ENCODE assay signal across 24 cellular contexts in the genomic region with DNA sequence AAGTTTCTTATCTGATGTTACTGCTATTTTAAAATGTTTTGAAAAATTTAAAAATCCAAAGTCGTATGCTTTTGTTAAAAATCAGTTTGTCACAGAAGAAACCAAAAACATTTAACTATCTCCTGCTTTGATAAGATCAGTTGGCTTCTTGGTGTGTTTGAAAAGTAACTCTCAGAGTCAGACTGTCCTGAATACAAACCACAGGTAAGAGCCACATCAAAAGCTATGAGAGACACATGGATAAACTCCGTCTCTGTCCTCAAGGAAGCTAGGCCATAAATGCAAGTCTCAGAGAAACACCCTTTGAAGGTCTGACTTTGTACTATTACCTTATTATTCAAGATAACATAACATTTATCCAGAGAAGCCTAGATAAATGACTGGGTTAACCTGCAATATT. TPM values are rescaled to one million over a fixed set of nuclear protein-coding genes. Genes with fewer than 3 reads are reported as not detected.
DNase-seq lines count a peak whose midpoint lies in the region; ATAC-seq and TF ChIP-seq lines count a peak whose summit lies in the region.
"Had no signal": no experiment of that assay in that cellular context is flagged by ENCODE, and none has a peak within 500 bp of the region (broad histone marks: within the 10 kb centered on the region; RNA-seq: fewer than 3 reads in every experiment).

No MANE protein-coding gene starts in this region.

- no peak overlapping the region for H3K4me2 ChIP-seq in SK-N-SH

- no peaks in the 10 kb centered on the region for H3K27me3 Mint-ChIP-seq in activated T-cell treated with anti-CD3 and anti-CD28 coated beads, Interleukin-2, amount 50 U/mL, for 4 hours (ENCODE audit: low read depth)
- H3K27me3 Mint-ChIP-seq in activated naive CD8-positive, alpha-beta T cell = no peaks in the 10 kb centered on the region
- H3K27me3 Mint-ChIP-seq in stimulated activated memory B cell treated with anti-CD40 and anti-IgM and Interleukin-4, amounts not matched to agents 10 μg/mL and 1 μg/mL and 100 μg/mL, for 72 hours = no peaks in the 10 kb centered on the region
- H3K27me3 Mint-ChIP-seq: naive B cell had no signal

- intact Hi-C loops in left lung (cut with DNase I) = no loop called here

- peaks cover 31% of the 10 kb centered on the region for H3K36me3 Mint-ChIP-seq in activated T-cell treated with anti-CD3 and anti-CD28 coated beads, Interleukin-2, amount 50 U/mL, for 4 hours (ENCODE audit: insufficient read depth)
- peaks cover 12% of the 10 kb centered on the region for H3K36me3 Mint-ChIP-seq in activated naive CD8-positive, alpha-beta T cell
- peaks cover 32% of the 10 kb centered on the region for H3K36me3 Mint-ChIP-seq in stimulated activated memory B cell treated with anti-CD40 and anti-IgM and Interleukin-4, amounts not matched to agents 10 μg/mL and 1 μg/mL and 100 μg/mL, for 72 hours

- no peak for TF ChIP-seq CTCF in left lung (IDR thresholded peaks at IDR 0.05)
- no peak for TF ChIP-seq CTCF in SK-N-SH (IDR thresholded peaks at IDR 0.05)

- H3K9me3 ChIP-seq in left lung (no peaks in the 10 kb centered on the region), SK-N-SH (no peaks in the 10 kb centered on the region)
- H3K9me3 ChIP-seq: BE2C, tibial nerve had no signal

- TF ChIP-seq EP300 in SK-N-SH (IDR thresholded peaks at IDR 0.05; ENCODE audit: borderline replicate concordance in 1 of 2, low read depth in 1 of 2, low read length in 1 of 2) = no peak

- peaks cover 89% of the 10 kb centered on the region for H3K79me2 ChIP-seq in SK-N-SH (ENCODE audit: insufficient read depth)

- H3K9me3 Mint-ChIP-seq in activated T-cell treated with anti-CD3 and anti-CD28 coated beads, Interleukin-2, amount 50 U/mL, for 4 hours = no peaks in the 10 kb centered on the region
- H3K9me3 Mint-ChIP-seq in activated naive CD8-positive, alpha-beta T cell (ENCODE audit: low read depth) = no peaks in the 10 kb centered on the region
- H3K9me3 Mint-ChIP-seq in stimulated activated memory B cell treated with anti-CD40 and anti-IgM and Interleukin-4, amounts not matched to agents 10 μg/mL and 1 μg/mL and 100 μg/mL, for 72 hours = no peaks in the 10 kb centered on the region
- H3K9me3 Mint-ChIP-seq: mesothelial cell of epicardium, naive B cell had no signal

- no peaks in the 10 kb centered on the region for H3F3A ChIP-seq in SK-N-SH (replicated peaks; ENCODE audit: insufficient read depth)

- no peak overlapping the region for H3K4me3 ChIP-seq in Jurkat, Clone E6-1 (ENCODE audit: low read length)
- H3K4me3 ChIP-seq in left lung (no peak overlapping the region), SK-N-SH (ENCODE audit: low read depth in 2 of 2, low read length in 1 of 2) (no peak overlapping the region)
- H3K4me3 ChIP-seq: SK-N-MC, tibial nerve had no signal

- 94% methylated on average over 2 of the region's 2 CpGs for WGBS in SK-N-SH (ENCODE audit: low lambda C conversion rate)

- no peak for TF ChIP-seq RAD21 in SK-N-SH (IDR thresholded peaks at IDR 0.05; ENCODE audit: low read length)

- H3K9me2 ChIP-seq in SK-N-SH = no peaks in the 10 kb centered on the region

- POLR2A ChIA-PET in SK-N-SH (lab: Yijun Ruan, JAX) = no interaction called here

- no peak overlapping the region for H3K4me3 Mint-ChIP-seq in activated T-cell treated with anti-CD3 and anti-CD28 coated beads, Interleukin-2, amount 50 U/mL, for 4 hours
- H3K4me3 Mint-ChIP-seq in activated naive CD8-positive, alpha-beta T cell = peak overlapping the region; percentile 8
- no peak overlapping the region for H3K4me3 Mint-ChIP-seq in stimulated activated memory B cell treated with anti-CD40 and anti-IgM and Interleukin-4, amounts not matched to agents 10 μg/mL and 1 μg/mL and 100 μg/mL, for 72 hours
- H3K4me3 Mint-ChIP-seq: mesothelial cell of epicardium, naive B cell had no signal

- H4K20me1 ChIP-seq in SK-N-SH (ENCODE audit: insufficient read depth) = peaks cover 7% of the 10 kb centered on the region; the same call in 1 of the 2 replicates

- CTCF ChIA-PET in SK-N-SH (lab: Yijun Ruan, JAX) = interaction anchor here (1.0 kb wide), 1 partner anchor 43 kb away, joined by 3 read pairs; no protein-coding TSS in a partner anchor

- H3K36me3 ChIP-seq in left lung = peaks cover 0 to 26% of the 10 kb centered on the region in 2 donors
- H3K36me3 ChIP-seq in SK-N-SH (replicated peaks in 1 of 2; ENCODE audit: control insufficient read depth in 1 of 2, insufficient read depth in 2 of 2, low read length in 1 of 2) = peaks cover 6 to 39% of the 10 kb centered on the region in 2 experiments

- H3K27me3 ChIP-seq in left lung (no peaks in the 10 kb centered on the region), SK-N-SH (ENCODE audit: insufficient read depth) (no peaks in the 10 kb centered on the region)
- H3K27me3 ChIP-seq: BE2C, tibial nerve had no signal

- H3K27ac ChIP-seq in left lung = no peak overlapping the region
- H3K27ac ChIP-seq in SK-N-SH (ENCODE audit: low read depth in 2 of 2, low read length in 1 of 2) = no peak overlapping the region
- H3K27ac ChIP-seq: epithelial cell of prostate, HL-60, SK-N-MC, tibial nerve had no signal

- no peak overlapping the region for H3K9ac ChIP-seq in SK-N-SH

- peak overlapping the region; percentile 83 for H3K27ac Mint-ChIP-seq in activated naive CD8-positive, alpha-beta T cell
- H3K27ac Mint-ChIP-seq in stimulated activated memory B cell treated with anti-CD40 and anti-IgM and Interleukin-4, amounts not matched to agents 10 μg/mL and 1 μg/mL and 100 μg/mL, for 72 hours = peak overlapping the region; percentile 8
- H3K27ac Mint-ChIP-seq: mesothelial cell of epicardium had no signal

- H3K4me1 Mint-ChIP-seq in activated T-cell treated with anti-CD3 and anti-CD28 coated beads, Interleukin-2, amount 50 U/mL, for 4 hours (ENCODE audit: low read depth) = peaks cover 68% of the 10 kb centered on the region
- peaks cover 74% of the 10 kb centered on the region for H3K4me1 Mint-ChIP-seq in activated naive CD8-positive, alpha-beta T cell (ENCODE audit: low read depth)
- peaks cover 58% of the 10 kb centered on the region for H3K4me1 Mint-ChIP-seq in stimulated activated memory B cell treated with anti-CD40 and anti-IgM and Interleukin-4, amounts not matched to agents 10 μg/mL and 1 μg/mL and 100 μg/mL, for 72 hours

- H3K4me1 ChIP-seq in left lung = peaks cover 0 to 26% of the 10 kb centered on the region in 2 donors
- H3K4me1 ChIP-seq in SK-N-SH (ENCODE audit: control insufficient read depth in 1 of 2, insufficient read depth in 2 of 2, low read depth in 1 of 2, low read length in 1 of 2) = no peaks in the 10 kb centered on the region; a peak in 1 of 4 replicates
- H3K4me1 ChIP-seq: BE2C had no signal

- no peak for DNase-seq in activated T-cell treated with anti-CD3 and anti-CD28 coated beads, Interleukin-2, amount 50 U/mL, for 4 hours
- no peak for DNase-seq in activated T-cell treated with anti-CD3 and anti-CD28 coated beads, Interleukin-2, amount 50 U/mL, for 1 hour
- peak; percentile 75 for DNase-seq in Jurkat, Clone E6-1 (ENCODE audit: low read depth, low spot score)
- DNase-seq in left lung (no peak), SK-N-SH (no peak)
- DNase-seq: activated CD8-positive, alpha-beta memory T cell treated with anti-CD3 and anti-CD28 coated beads, Interleukin-2, amount 50 U/mL, for 4 hours; activated gamma-delta T cell treated with Interleukin-2 at 50 U/mL for 16 hours; BE2C; Calu3; DMS79 treated with DMSO at 0.1 percent for 48 hours; effector CD8-positive, alpha-beta T cell; left ventricle myocardium superior; naive B cell; NCI-H446 treated with DMSO at 0.1 percent for 48 hours; stimulated activated CD4-positive, alpha-beta T cell treated with anti-CD3 and anti-CD28 coated beads, Interleukin-15, amount 100 ng/mL, for 24 hours had no signal

- peak; percentile 48 to 71 for ATAC-seq in activated T-cell treated with anti-CD3 and anti-CD28 coated beads, Interleukin-2, amount 50 U/mL, for 4 hours
- ATAC-seq in stimulated activated memory B cell treated with anti-CD40 and anti-IgM and Interleukin-4, amounts not matched to agents 10 μg/mL and 1 μg/mL and 100 μg/mL, for 72 hours = no peak
- ATAC-seq in left lung (no peak), HG03139 (IDR thresholded peaks at IDR 0.05; ENCODE audit: unreplicated experiment) (no peak)
- ATAC-seq: HCT116, left ventricle myocardium superior had no signal

- no peak overlapping the region for H2AFZ ChIP-seq in SK-N-SH (ENCODE audit: low read depth)

TF ChIP-seq in SK-N-SH, 30 proteins besides CTCF, POLR2A, EP300 and RAD21 (continues in another document):
- no peak for TF ChIP-seq PBX3 (IDR thresholded peaks at IDR 0.05)
- TF ChIP-seq YY1 (IDR thresholded peaks at IDR 0.05; ENCODE audit: low read depth) = no peak
- TF ChIP-seq TAF1 (IDR thresholded peaks at IDR 0.05; ENCODE audit: borderline replicate concordance, low read depth, low read length) = no peak
- no peak for TF ChIP-seq POLR2AphosphoS5 (IDR thresholded peaks at IDR 0.05; ENCODE audit: low read depth, low read length)
- TF ChIP-seq ELF1 (IDR thresholded peaks at IDR 0.05) = no peak
- no peak for TF ChIP-seq TEAD4 (IDR thresholded peaks at IDR 0.05; ENCODE audit: borderline replicate concordance, insufficient read depth)
- TF ChIP-seq EZH2phosphoT487 (IDR thresholded peaks at IDR 0.05; ENCODE audit: borderline replicate concordance, low read depth) = no peak
- TF ChIP-seq MEF2A (IDR thresholded peaks at IDR 0.05; ENCODE audit: borderline replicate concordance, low read depth) = no peak
- TF ChIP-seq MXI1 (IDR thresholded peaks at IDR 0.05; ENCODE audit: low read depth, low read length) = no peak
- TF ChIP-seq GABPA (IDR thresholded peaks at IDR 0.05; ENCODE audit: low read depth) = no peak
- TF ChIP-seq RFX5 (IDR thresholded peaks at IDR 0.05; ENCODE audit: low read length) = no peak
- TF ChIP-seq GATA2 (CRISPR knock-in tag; IDR thresholded peaks at IDR 0.05) = no peak
- TF ChIP-seq RXRA (IDR thresholded peaks at IDR 0.05; ENCODE audit: borderline replicate concordance, low read depth) = no peak

RNA-seq across cellular contexts. Expression of gene HBS1L, which starts 7.7 kb away (rescaled TPM):
- 10 to 100 TPM; 72.8 to 92.3 (median 85.3) TPM for total RNA-seq in activated T-cell treated with anti-CD3 and anti-CD28 coated beads, Interleukin-2, amount 50 U/mL, for 4 hours
- polyA plus RNA-seq in Jurkat, Clone E6-1 (2012; ENCODE audit: insufficient read depth, insufficient read length) = 69.9 TPM
- 10 to 100 TPM; 55.1 to 61.2 TPM for total RNA-seq in left lung
- 19.0 and 24.3 TPM in 2 replicates for polyA plus RNA-seq in SK-N-SH (2012; rRNA removed)
- polyA plus RNA-seq in SK-N-SH (2012; cell fraction: cytosol; rRNA removed) = 29.0 and 36.8 TPM in 2 replicates
- polyA plus RNA-seq in SK-N-SH (2012; cell fraction: nucleus; rRNA removed) = 6.9 and 19.7 TPM in 2 replicates

Comparison
In these comparisons a context has a peak if more than half of its experiments do, and no peak if none do; other contexts are left out.
1. ATAC-seq: peak in activated T-cell treated with anti-CD3 and anti-CD28 coated beads, Interleukin-2, amount 50 U/mL, for 4 hours (2 of 2); none in stimulated activated memory B cell treated with anti-CD40 and anti-IgM and Interleukin-4, amounts not matched to agents 10 μg/mL and 1 μg/mL and 100 μg/mL, for 72 hours (single experiment), left lung (single experiment) and HG03139 (single experiment).